Comparison of ENCODE assay signal across 13 cellular contexts in genomic region chr3:11651477-11651876, GRCh38. TPM values are rescaled to one million over a fixed set of nuclear protein-coding genes. Genes with fewer than 3 reads are reported as not detected.
A peak's percentile ranks its signal among the peaks of the same experiment; 100 is the strongest.
DNase-seq lines count a peak whose midpoint lies in the region; ATAC-seq, FAIRE-seq and TF ChIP-seq lines count a peak whose summit lies in the region.
"Had no signal": no experiment of that assay in that cellular context is flagged by ENCODE, and none has a peak within 500 bp of the region (broad histone marks: within the 10 kb centered on the region; RNA-seq: fewer than 3 reads in every experiment).

No MANE protein-coding gene starts in this region.

- H3K4me3 ChIP-seq in IMR-90 (ENCODE audit: insufficient read depth, low read depth, low read length) (no peak overlapping the region), upper lobe of left lung (no peak overlapping the region), HepG2 (replicated peaks in 1 of 3; ENCODE audit: insufficient read depth in 1 of 3, low read depth in 2 of 3, low read length in 3 of 3) (no peak overlapping the region)

- DNase-seq in IMR-90 (no peak), astrocyte of the hippocampus (ENCODE audit: low read depth, low spot score) (peak; percentile 54), hepatic stellate cell (ENCODE audit: low spot score) (peak; percentile 22), sciatic nerve (ENCODE audit: low spot score) (no peak), NCI-H69 (lab: John Stamatoyannopoulos, UW) (no peak), upper lobe of left lung (no peak), HepG2 (ENCODE audit: low spot score) (no peak), NOMO-1 treated with dmso at 0.1 percent for 144 hours (lab: John Stamatoyannopoulos, UW; ENCODE audit: unreplicated experiment) (no peak)
- DNase-seq: C1 segment of cervical spinal cord; CD4-positive, alpha-beta T cell; DMS79 treated with DMSO at 0.1 percent for 48 hours had no signal

- FAIRE-seq in HepG2 (lab: Jason Lieb, UNC), result no peak
- FAIRE-seq: GM12891 had no signal

- H3K14ac ChIP-seq in IMR-90 (replicated peaks; ENCODE audit: low read depth, low read length), result 0 out of 2 replicates have a peak overlapping the region, but pooled peaks have one; percentile 25

- H3K36me3 ChIP-seq in IMR-90 (ENCODE audit: control insufficient read depth, insufficient read depth, low read length), result no peaks in the 10 kb centered on the region
- no peaks in the 10 kb centered on the region for H3K36me3 ChIP-seq in upper lobe of left lung
- H3K36me3 ChIP-seq in HepG2 (replicated peaks in 1 of 2; ENCODE audit: control insufficient read depth in 1 of 2, insufficient read depth in 2 of 2, low read length in 2 of 2), result no peaks in the 10 kb centered on the region

- H3K27ac ChIP-seq in IMR-90 (ENCODE audit: insufficient read depth, low read length), result no peak overlapping the region; the same call in 1 of the 2 replicates
- no peak overlapping the region for H3K27ac ChIP-seq in upper lobe of left lung
- no peak overlapping the region for H3K27ac ChIP-seq in HepG2 (ENCODE audit: extremely low read length, insufficient read depth, low read length)
- H3K27ac ChIP-seq: HL-60 had no signal

- no CpG with 5 or more reads among the region's 4 CpGs for WGBS in IMR-90 (ENCODE audit: extremely low coverage in 2 of 2, insufficient read length in 1 of 2), 2 experiments
- WGBS in upper lobe of left lung, 2 donors, result 74 to 75% methylated on average over 4 of the region's 4 CpGs
- WGBS in HepG2 (ENCODE audit: low lambda C conversion rate), result 93% methylated on average over 4 of the region's 4 CpGs

- TF ChIP-seq RAD21 in IMR-90 (IDR thresholded peaks at IDR 0.05; ENCODE audit: low read length) (no peak), HepG2 (CRISPR knock-in tag; IDR thresholded peaks at IDR 0.05) (no peak)

- H3K9me3 ChIP-seq in IMR-90 (ENCODE audit: control insufficient read depth, insufficient read depth, low read length) (no peaks in the 10 kb centered on the region), upper lobe of left lung (no peaks in the 10 kb centered on the region), HepG2 (ENCODE audit: low read length) (no peaks in the 10 kb centered on the region)

- no peak overlapping the region for H2AK9ac ChIP-seq in IMR-90 (replicated peaks; ENCODE audit: low read depth, low read length, poor library complexity)

- peak overlapping the region; percentile 85 for H2BK5ac ChIP-seq in IMR-90 (ENCODE audit: low read depth, low read length, poor library complexity, severe bottlenecking)

- no peak overlapping the region for H2AK5ac ChIP-seq in IMR-90 (ENCODE audit: low read depth, low read length)

- H2BK15ac ChIP-seq in IMR-90 (ENCODE audit: low read depth, low read length), result no peak overlapping the region

- dilution Hi-C loops in IMR-90 (cut with HindIII; ENCODE audit: low sequenced_read_pairs, unreplicated experiment), result no loop called here

- no peak overlapping the region; the same call in 1 of the 2 replicates for H3K18ac ChIP-seq in IMR-90 (ENCODE audit: low read depth, low read length)

- H3K4me2 ChIP-seq in IMR-90 (ENCODE audit: low read depth, low read length) (peak overlapping the region; percentile 70), HepG2 (ENCODE audit: low read depth, low read length) (no peak overlapping the region)

- no peaks in the 10 kb centered on the region; the same call in 1 of the 2 replicates for H4K20me1 ChIP-seq in IMR-90 (ENCODE audit: insufficient read depth, low read length)
- H4K20me1 ChIP-seq in HepG2 (ENCODE audit: insufficient read depth, low read length), result no peaks in the 10 kb centered on the region; the same call in 1 of the 2 replicates

- H3K9me1 ChIP-seq in IMR-90 (ENCODE audit: insufficient read depth, low read length), result peaks cover 4% of the 10 kb centered on the region; the same call in 1 of the 2 replicates

- no peak overlapping the region for H4K91ac ChIP-seq in IMR-90 (ENCODE audit: insufficient read depth, low read depth, low read length)

- peak overlapping the region; percentile 19; the same call in 1 of the 2 replicates for H2BK120ac ChIP-seq in IMR-90 (ENCODE audit: low read depth, low read length)

- H3K4ac ChIP-seq in IMR-90 (ENCODE audit: low read depth, low read length), result no peak overlapping the region

- 0 out of 4 replicates have a peak overlapping the region, but pooled peaks of 1 of the 2 experiments have one; percentile 35 for H4K8ac ChIP-seq in IMR-90 (ENCODE audit: low read depth in 2 of 2, low read length in 2 of 2)

- H3K79me2 ChIP-seq in HepG2 (ENCODE audit: insufficient read depth, low read length), result no peaks in the 10 kb centered on the region

- POLR2A ChIA-PET in IMR-90 (lab: Charles Lee; ENCODE audit: unreplicated experiment) (interaction anchor here (0.6 to 0.9 kb wide), 3 partner anchors 9 to 272 kb away, joined by 3 to 4 read pairs (median 3); no protein-coding TSS in a partner anchor), HepG2 (lab: Yijun Ruan, JAX) (no interaction called here)

- ATAC-seq in IMR-90 (ENCODE audit: low read depth), result peak; percentile 64
- peak; percentile 25 for ATAC-seq in sciatic nerve
- ATAC-seq in upper lobe of left lung (ENCODE audit: low FRiP score in 2 of 2), result no peak
- ATAC-seq in HepG2, result no peak

- BruUV-seq in IMR-90 (replicated peaks; lab: Mats Ljungman, UMichigan), result no TSS peak
- BruUV-seq in HepG2 (replicated peaks; lab: Mats Ljungman, UMichigan), result no TSS peak

- H3K4me1 ChIP-seq in IMR-90 (ENCODE audit: control insufficient read depth, insufficient read depth, low read length) (no peaks in the 10 kb centered on the region), upper lobe of left lung (peaks cover 0 to 9% (median 4%) of the 10 kb centered on the region in 4 donors), HepG2 (ENCODE audit: insufficient read depth, low read length) (peaks cover 14% of the 10 kb centered on the region)

- TF ChIP-seq POLR2A in IMR-90 (IDR thresholded peaks at IDR 0.05; ENCODE audit: low read depth, low read length) (no peak), upper lobe of left lung (IDR thresholded peaks at IDR 0.05) (no peak), HepG2 (IDR thresholded peaks at IDR 0.05; ENCODE audit: insufficient read depth in 1 of 2, low read depth in 2 of 2, low read length in 2 of 2) (no peak)

- peaks cover 12 to 23% of the 10 kb centered on the region in 2 experiments; a peak in 3 of 4 replicates for H3K79me1 ChIP-seq in IMR-90 (ENCODE audit: low read depth in 1 of 2, low read length in 2 of 2)

- CTCF ChIA-PET in IMR-90 (lab: Yijun Ruan, JAX), result interaction anchor here (0.6 to 2.1 kb wide), 9 partner anchors 13 to 285 kb away, joined by 3 to 29 read pairs (median 4); no protein-coding TSS in a partner anchor
- CTCF ChIA-PET in HepG2 (lab: Yijun Ruan, JAX; ENCODE audit: low intra/inter-chr PET ratio, low total read pairs), result interaction anchor here (1.2 to 1.8 kb wide), 2 partner anchors 84 to 272 kb away, joined by 3 to 14 read pairs; no protein-coding TSS in a partner anchor

- no peak for TF ChIP-seq EP300 in upper lobe of left lung (IDR thresholded peaks at IDR 0.05)
- no peak for TF ChIP-seq EP300 in HepG2 (IDR thresholded peaks at IDR 0.05; ENCODE audit: low read depth in 2 of 2, low read length in 2 of 2)
- no peak for TF ChIP-seq EP300 in HepG2 (CRISPR knock-in tag; IDR thresholded peaks at IDR 0.05; ENCODE audit: borderline replicate concordance)

- TF ChIP-seq CTCF in IMR-90 (conservative IDR thresholded peaks at IDR 0.05; ENCODE audit: low read depth, low read length) (no peak), upper lobe of left lung (IDR thresholded peaks at IDR 0.05) (no peak), HepG2 (CRISPR knock-in tag; IDR thresholded peaks at IDR 0.05) (no peak)

- no peak overlapping the region for H3K23ac ChIP-seq in IMR-90 (ENCODE audit: low read depth, low read length)

- intact Hi-C loops in IMR-90 (cut with micrococcal nuclease) (loop anchor here (5.0 kb wide), 2 partner anchors 186 to 704 kb away; no protein-coding TSS in a partner anchor), sciatic nerve (cut with DNase I) (loop anchor here (2.0 to 10.0 kb wide), 2 partner anchors 153 to 271 kb away; no protein-coding TSS in a partner anchor), HepG2 (cut with micrococcal nuclease; ENCODE audit: unreplicated experiment) (loop anchor here (5.0 kb wide), 1 partner anchor 414 kb away; no protein-coding TSS in a partner anchor)

- no peak overlapping the region for H3K56ac ChIP-seq in IMR-90 (ENCODE audit: extremely low read depth, insufficient read depth, low read length)

- H3K27me3 ChIP-seq in IMR-90 (ENCODE audit: control insufficient read depth, insufficient read depth, low read length) (no peaks in the 10 kb centered on the region), upper lobe of left lung (no peaks in the 10 kb centered on the region), HepG2 (ENCODE audit: control insufficient read depth in 1 of 2, insufficient read depth in 2 of 2, low read length in 2 of 2) (no peaks in the 10 kb centered on the region)

- H2AFZ ChIP-seq in IMR-90 (replicated peaks; ENCODE audit: low read length, poor library complexity) (no peak overlapping the region), HepG2 (ENCODE audit: low read length) (no peak overlapping the region)

- H3K9ac ChIP-seq in IMR-90 (ENCODE audit: low read depth, low read length) (no peak overlapping the region), HepG2 (ENCODE audit: insufficient read depth, low read depth, low read length) (no peak overlapping the region)

- in situ Hi-C loops in IMR-90 (cut with MboI; ENCODE audit: low sequenced_read_pairs) (loop anchor here (10.0 to 25.0 kb wide), 3 partner anchors 587 to 889 kb away; no protein-coding TSS in a partner anchor), HepG2 (cut with HindIII; ENCODE audit: extremely low pct_ligation_motif_present, low pct_unique_long_range_greater_than_20kb) (loop anchor here (5.0 to 10.0 kb wide), 2 partner anchors 269 to 417 kb away; no protein-coding TSS in a partner anchor)

- H4K5ac ChIP-seq in IMR-90 (ENCODE audit: low read depth, low read length), result no peak overlapping the region; the same call in 1 of the 2 replicates

- H2BK20ac ChIP-seq in IMR-90 (ENCODE audit: low read depth, low read length), result 0 out of 2 replicates have a peak overlapping the region, but pooled peaks have one; percentile 14

RNA-seq across cellular contexts. Expression of gene VGLL4, which starts 7.8 kb away (rescaled TPM):
- 26.2 and 34.2 TPM in 2 replicates for total RNA-seq in IMR-90 (2012; rRNA removed)
- 35.4 and 45.8 TPM in 2 replicates for polyA plus RNA-seq in IMR-90 (2012; rRNA removed)
- polyA plus RNA-seq in IMR-90 (2012; cell fraction: cytosol; rRNA removed), result 36.0 and 50.5 TPM in 2 replicates
- 72.1 and 93.1 TPM in 2 replicates for polyA plus RNA-seq in IMR-90 (2012; cell fraction: nucleus; rRNA removed; ENCODE audit: low replicate concordance)
- 96.5 TPM for total RNA-seq in sciatic nerve
- 10 to 100 TPM; 46.5 to 93.6 (median 60.1) TPM for total RNA-seq in upper lobe of left lung
- 19.8 and 23.2 TPM in 2 replicates for total RNA-seq in HepG2 (2016; rRNA removed; fragmentation: Illumina TruSeq; extraction: Trizol)
- 5.7 and 6.9 TPM in 2 replicates for total RNA-seq in HepG2 (2016; cell fraction: cytosol; rRNA removed; fragmentation: Illumina TruSeq; extraction: Trizol; ENCODE audit: low read depth)
- 17.4 and 24.9 TPM in 2 replicates for total RNA-seq in HepG2 (2016; cell fraction: insoluble cytoplasmic fraction; rRNA removed; fragmentation: Illumina TruSeq; extraction: Trizol)
- total RNA-seq in HepG2 (2016; cell fraction: membrane; rRNA removed; fragmentation: Illumina TruSeq; extraction: Trizol), result 14.9 and 15.9 TPM in 2 replicates
- 19.1 and 24.5 TPM in 2 replicates for total RNA-seq in HepG2 (2016; cell fraction: nucleus; rRNA removed; fragmentation: Illumina TruSeq; extraction: Trizol)
- polyA plus RNA-seq in HepG2 (2011; rRNA removed), result 37.9 and 39.0 TPM in 2 replicates
- polyA plus RNA-seq in HepG2 (2011; cell fraction: cytosol; rRNA removed), result 24.5 and 31.8 TPM in 2 replicates
- polyA plus RNA-seq in HepG2 (2011; cell fraction: nucleus; rRNA removed), result 60.5 and 94.9 TPM in 2 replicates
- polyA plus RNA-seq in HepG2 (2012), result 19.7 and 20.7 TPM in 2 replicates
- 11.7 and 14.1 TPM in 2 replicates for polyA plus RNA-seq in HepG2 (2016; cell fraction: cytosol; fragmentation: Illumina TruSeq; extraction: Trizol; ENCODE audit: low read depth)
- polyA plus RNA-seq in HepG2 (2016; cell fraction: insoluble cytoplasmic fraction; fragmentation: Illumina TruSeq; extraction: Trizol; ENCODE audit: low read depth), result 18.4 and 22.3 TPM in 2 replicates
- 14.3 and 15.7 TPM in 2 replicates for polyA plus RNA-seq in HepG2 (2016; cell fraction: membrane; fragmentation: Illumina TruSeq; extraction: Trizol; ENCODE audit: low read depth)
- 25.1 and 27.2 TPM in 2 replicates for polyA plus RNA-seq in HepG2 (2016; cell fraction: nucleus; fragmentation: Illumina TruSeq; extraction: Trizol; ENCODE audit: insufficient read depth, low read depth)
- 34.5 and 40.7 TPM in 2 replicates for polyA minus RNA-seq in HepG2 (2011; rRNA and poly(A)+ RNA removed; ENCODE audit: low replicate concordance)
- polyA minus RNA-seq in HepG2 (2011; cell fraction: cytosol; rRNA and poly(A)+ RNA removed), result 14.9 and 16.5 TPM in 2 replicates
- 53.2 and 54.6 TPM in 2 replicates for polyA minus RNA-seq in HepG2 (2011; cell fraction: nucleus; rRNA and poly(A)+ RNA removed)

Comparison
In these comparisons a context has a peak if more than half of its experiments do, and no peak if none do; other contexts are left out.
1. ATAC-seq: peak in IMR-90 (single experiment) and sciatic nerve (single experiment); none in upper lobe of left lung (0 of 2) and HepG2 (single experiment).
2. DNase-seq: peak in astrocyte of the hippocampus (single experiment) and hepatic stellate cell (single experiment); none in IMR-90 (single experiment), sciatic nerve (single experiment), NCI-H69 (single experiment), upper lobe of left lung (0 of 2), HepG2 (single experiment) and NOMO-1 treated with dmso at 0.1 percent for 144 hours (single experiment).